Comparison of ENCODE assay signal across 8 cellular contexts in genomic region chrX:153972368-153973126, GRCh38. TPM values are rescaled to one million over a fixed set of nuclear protein-coding genes. Genes with fewer than 3 reads are reported as not detected.
DNase-seq lines count a peak whose midpoint lies in the region; ATAC-seq and TF ChIP-seq lines count a peak whose summit lies in the region.

A gene with protein sequence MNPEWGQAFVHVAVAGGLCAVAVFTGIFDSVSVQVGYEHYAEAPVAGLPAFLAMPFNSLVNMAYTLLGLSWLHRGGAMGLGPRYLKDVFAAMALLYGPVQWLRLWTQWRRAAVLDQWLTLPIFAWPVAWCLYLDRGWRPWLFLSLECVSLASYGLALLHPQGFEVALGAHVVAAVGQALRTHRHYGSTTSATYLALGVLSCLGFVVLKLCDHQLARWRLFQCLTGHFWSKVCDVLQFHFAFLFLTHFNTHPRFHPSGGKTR (plus strand): TSS chrX:153972754. CDS start chrX:153982063, 9,309 bp downstream.

- H3K4me1 ChIP-seq in CD4-positive, CD25-positive, alpha-beta regulatory T cell (ENCODE audit: control insufficient read depth, insufficient read depth, low read length, poor library complexity, severe bottlenecking) = peaks cover 39% of the 10 kb centered on the region
- H3K4me1 ChIP-seq in right lobe of liver = peaks cover 0 to 46% (median 2%) of the 10 kb centered on the region in 4 donors

- peak within 1 kb of the TSS; percentile 97 for H3K27ac ChIP-seq in CD4-positive, CD25-positive, alpha-beta regulatory T cell (ENCODE audit: insufficient read depth, low read length, poor library complexity, severe bottlenecking)
- peak within 1 kb of the TSS; percentile 98 to 99 (median 98) for H3K27ac ChIP-seq in right lobe of liver

- H3K36me3 Mint-ChIP-seq in CD4-positive, CD25-positive, alpha-beta regulatory T cell = peaks cover 4% of the 10 kb centered on the region

- ATAC-seq in CD4-positive, CD25-positive, alpha-beta regulatory T cell (ENCODE audit: low read depth in 2 of 2) = peak; percentile 46 to 52
- ATAC-seq in GM19455 (IDR thresholded peaks at IDR 0.05; ENCODE audit: unreplicated experiment) (peak; percentile 38), HG03575 (IDR thresholded peaks at IDR 0.05; ENCODE audit: extremely low read depth, insufficient number of reproducible peaks, low FRiP score, unreplicated experiment) (peak; percentile 25), right lobe of liver (peak; percentile 46 to 67 (median 63))

- DNase-seq in CD4-positive, CD25-positive, alpha-beta regulatory T cell = peak; percentile 79 to 93 (median 92)
- peak; percentile 74 for DNase-seq in NCI-H748 treated with DMSO at 0.1 percent for 48 hours (lab: John Stamatoyannopoulos, UW)
- peak; percentile 77 to 80 for DNase-seq in activated CD4-positive, alpha-beta T cell treated with anti-CD3 and anti-CD28 coated beads, Interleukin-2, amount 50 U/mL, for 4 hours
- peak; percentile 85 for DNase-seq in dermis blood vessel endothelial cell
- peak; percentile 88 to 93 (median 93) for DNase-seq in right lobe of liver
- DNase-seq in stimulated activated CD4-positive, alpha-beta T cell treated with anti-CD3 and anti-CD28 coated beads, Interleukin-4, amount 100 ng/mL, for 24 hours = peak; percentile 88

- peak; percentile 69 for TF ChIP-seq POLR2A in right lobe of liver (IDR thresholded peaks at IDR 0.05)

- H3K27ac Mint-ChIP-seq in CD4-positive, CD25-positive, alpha-beta regulatory T cell = peak within 1 kb of the TSS; percentile 96 to 100 (median 100)

- H3K4me1 Mint-ChIP-seq in CD4-positive, CD25-positive, alpha-beta regulatory T cell = peaks cover 5 to 46% (median 12%) of the 10 kb centered on the region in 4 donors

- intact Hi-C loops in right lobe of liver (cut with DNase I) = no loop called here

- H3K9me3 Mint-ChIP-seq in CD4-positive, CD25-positive, alpha-beta regulatory T cell = peaks cover 0 to 4% (median 0%) of the 10 kb centered on the region in 7 donors

- H3K4me3 Mint-ChIP-seq in CD4-positive, CD25-positive, alpha-beta regulatory T cell = peak within 1 kb of the TSS; percentile 89 to 100 (median 100)

- H3K27me3 Mint-ChIP-seq in CD4-positive, CD25-positive, alpha-beta regulatory T cell = peaks cover 4% of the 10 kb centered on the region

- no peaks in the 10 kb centered on the region for H3K9me3 ChIP-seq in CD4-positive, CD25-positive, alpha-beta regulatory T cell (ENCODE audit: control insufficient read depth in 2 of 2, low read length in 2 of 2)
- H3K9me3 ChIP-seq in right lobe of liver = no peaks in the 10 kb centered on the region

- 10% methylated on average over 4 of the region's 103 CpGs for WGBS in right lobe of liver (ENCODE audit: insufficient coverage, low coverage, low lambda C conversion rate, missing lambda C conversion rate)

- no peaks in the 10 kb centered on the region for H3K27me3 ChIP-seq in CD4-positive, CD25-positive, alpha-beta regulatory T cell (ENCODE audit: control insufficient read depth, insufficient read depth, low read length)
- no peaks in the 10 kb centered on the region for H3K27me3 ChIP-seq in right lobe of liver

- H3K4me3 ChIP-seq in CD4-positive, CD25-positive, alpha-beta regulatory T cell (ENCODE audit: low read depth, low read length) = peak within 1 kb of the TSS; percentile 83
- peak within 1 kb of the TSS; percentile 55 to 95 (median 77) for H3K4me3 ChIP-seq in right lobe of liver

- TF ChIP-seq CTCF in right lobe of liver (IDR thresholded peaks at IDR 0.05) = no peak

- no peaks in the 10 kb centered on the region for H3K36me3 ChIP-seq in CD4-positive, CD25-positive, alpha-beta regulatory T cell (ENCODE audit: control insufficient read depth, insufficient read depth, low read length)
- no peaks in the 10 kb centered on the region for H3K36me3 ChIP-seq in right lobe of liver

RNA-seq across cellular contexts. Expression of the gene that starts here (rescaled TPM):
- 6.0 TPM for total RNA-seq in CD4-positive, CD25-positive, alpha-beta regulatory T cell
- polyA plus RNA-seq in CD4-positive, CD25-positive, alpha-beta regulatory T cell = 10 to 100 TPM; 16.1 to 21.0 (median 17.7) TPM
- 6.0 and 6.5 TPM in 2 replicates for total RNA-seq in dermis blood vessel endothelial cell
- 10 to 100 TPM in 1 of 6 experiments, 1 to 10 TPM in 5; 3.8 to 10.3 (median 5.9) TPM for total RNA-seq in right lobe of liver

Comparison
In these comparisons a context has a peak if more than half of its experiments do, and no peak if none do; other contexts are left out.
1. Peak in every context shown above with its lines: DNase-seq, ATAC-seq, H3K4me3 ChIP-seq and H3K27ac ChIP-seq.